Comparison of ENCODE assay signal across 8 cellular contexts in genomic region chr4:121943941-121944340, GRCh38. TPM values are rescaled to one million over a fixed set of nuclear protein-coding genes. Genes with fewer than 3 reads are reported as not detected.
DNase-seq lines count a peak whose midpoint lies in the region; ATAC-seq and TF ChIP-seq lines count a peak whose summit lies in the region.

No MANE protein-coding gene starts in this region.

- peak; percentile 35 for TF ChIP-seq CTCF in osteocyte (IDR thresholded peaks at IDR 0.05)

- intact Hi-C loops in activated CD4-positive, alpha-beta T cell treated with anti-CD3 and anti-CD28 coated beads for 36 hours (cut with DNase I, micrococcal nuclease) = no loop called here

- no peaks in the 10 kb centered on the region for H3K9me3 ChIP-seq in T-helper 17 cell (ENCODE audit: control insufficient read depth, low read length, poor library complexity, severe bottlenecking)

- POLR2A ChIA-PET in activated CD4-positive, alpha-beta T cell treated with anti-CD3 and anti-CD28 coated beads for 36 hours (lab: Charles Lee) = no interaction called here

- H3K36me3 Mint-ChIP-seq in activated CD4-positive, alpha-beta T cell treated with anti-CD3 and anti-CD28 coated beads for 36 hours (ENCODE audit: low read depth) = no peaks in the 10 kb centered on the region
- H3K36me3 Mint-ChIP-seq in activated naive CD4-positive, alpha-beta T cell treated with anti-CD3 and anti-CD28 coated beads, Interleukin-2, amount 10 ng/mL, durations not matched to agents 7 days and 5 days = no peaks in the 10 kb centered on the region
- H3K36me3 Mint-ChIP-seq in osteocyte (ENCODE audit: unreplicated experiment) (no peaks in the 10 kb centered on the region), T-helper 17 cell (ENCODE audit: low read depth) (peaks cover 6% of the 10 kb centered on the region)

- no peak overlapping the region for H3K4me3 Mint-ChIP-seq in activated CD4-positive, alpha-beta T cell treated with anti-CD3 and anti-CD28 coated beads for 36 hours
- H3K4me3 Mint-ChIP-seq in activated naive CD4-positive, alpha-beta T cell treated with anti-CD3 and anti-CD28 coated beads, Interleukin-2, amount 10 ng/mL, durations not matched to agents 7 days and 5 days = no peak overlapping the region
- H3K4me3 Mint-ChIP-seq in osteocyte (ENCODE audit: unreplicated experiment) (no peak overlapping the region), T-helper 17 cell (no peak overlapping the region)

- H3K27me3 Mint-ChIP-seq in activated CD4-positive, alpha-beta T cell treated with anti-CD3 and anti-CD28 coated beads for 36 hours = peaks cover 56% of the 10 kb centered on the region
- H3K27me3 Mint-ChIP-seq in activated naive CD4-positive, alpha-beta T cell treated with anti-CD3 and anti-CD28 coated beads, Interleukin-2, amount 10 ng/mL, durations not matched to agents 7 days and 5 days = peaks cover 45% of the 10 kb centered on the region
- peaks cover 66% of the 10 kb centered on the region for H3K27me3 Mint-ChIP-seq in osteocyte (ENCODE audit: unreplicated experiment)
- H3K27me3 Mint-ChIP-seq in T-helper 17 cell = peaks cover 66% of the 10 kb centered on the region

- CTCF ChIA-PET in activated CD4-positive, alpha-beta T cell treated with anti-CD3 and anti-CD28 coated beads for 36 hours (lab: Charles Lee) = interaction anchor here (0.7 kb wide), 1 partner anchor 14 kb away, joined by 3 read pairs; no protein-coding TSS in a partner anchor
- CTCF ChIA-PET in activated naive CD4-positive, alpha-beta T cell treated with anti-CD3 and anti-CD28 coated beads, Interleukin-2, amount 10 ng/mL, durations not matched to agents 7 days and 5 days (lab: Charles Lee) = interaction anchor here (0.6 to 2.5 kb wide), 4 partner anchors 9 to 634 kb away, joined by 3 to 9 read pairs (median 4); no protein-coding TSS in a partner anchor

- H3K27ac Mint-ChIP-seq in activated CD4-positive, alpha-beta T cell treated with anti-CD3 and anti-CD28 coated beads for 36 hours = no peak overlapping the region
- H3K27ac Mint-ChIP-seq in activated naive CD4-positive, alpha-beta T cell treated with anti-CD3 and anti-CD28 coated beads, Interleukin-2, amount 10 ng/mL, durations not matched to agents 7 days and 5 days = no peak overlapping the region
- H3K27ac Mint-ChIP-seq in osteocyte (ENCODE audit: unreplicated experiment) = no peak overlapping the region
- no peak overlapping the region for H3K27ac Mint-ChIP-seq in T-helper 17 cell

- no peaks in the 10 kb centered on the region for H3K9me3 Mint-ChIP-seq in activated CD4-positive, alpha-beta T cell treated with anti-CD3 and anti-CD28 coated beads for 36 hours (ENCODE audit: low read depth)
- H3K9me3 Mint-ChIP-seq in activated naive CD4-positive, alpha-beta T cell treated with anti-CD3 and anti-CD28 coated beads, Interleukin-2, amount 10 ng/mL, durations not matched to agents 7 days and 5 days = no peaks in the 10 kb centered on the region
- H3K9me3 Mint-ChIP-seq in osteocyte (ENCODE audit: unreplicated experiment) = no peaks in the 10 kb centered on the region

- ATAC-seq in activated CD4-positive, alpha-beta T cell treated with anti-CD3 and anti-CD28 coated beads for 36 hours = peak; percentile 47
- ATAC-seq in HG02938 (IDR thresholded peaks at IDR 0.05; ENCODE audit: unreplicated experiment) = peak; percentile 84
- no peak for ATAC-seq in T-helper 17 cell
- no peak for ATAC-seq in GM18858 (IDR thresholded peaks at IDR 0.05; ENCODE audit: unreplicated experiment)

- peak; percentile 41 for DNase-seq in activated CD4-positive, alpha-beta T cell treated with anti-CD3 and anti-CD28 coated beads for 36 hours
- DNase-seq in activated CD4-positive, alpha-beta T cell treated with anti-CD3 and anti-CD28 coated beads, Interleukin-2, amount 50 U/mL, for 4 hours = no peak
- DNase-seq in activated naive CD4-positive, alpha-beta T cell treated with anti-CD3 and anti-CD28 coated beads, Interleukin-2, amount 10 ng/mL, durations not matched to agents 7 days and 5 days = peak; percentile 34
- DNase-seq in osteocyte (ENCODE audit: extremely low spot score, unreplicated experiment) (no peak), T-helper 17 cell (no peak), HK-2 (ENCODE audit: unreplicated experiment) (no peak)

- H3K4me1 Mint-ChIP-seq in activated CD4-positive, alpha-beta T cell treated with anti-CD3 and anti-CD28 coated beads for 36 hours = peaks cover 1% of the 10 kb centered on the region
- peaks cover 2% of the 10 kb centered on the region for H3K4me1 Mint-ChIP-seq in activated naive CD4-positive, alpha-beta T cell treated with anti-CD3 and anti-CD28 coated beads, Interleukin-2, amount 10 ng/mL, durations not matched to agents 7 days and 5 days
- no peaks in the 10 kb centered on the region for H3K4me1 Mint-ChIP-seq in osteocyte (ENCODE audit: unreplicated experiment)
- peaks cover 4% of the 10 kb centered on the region for H3K4me1 Mint-ChIP-seq in T-helper 17 cell

RNA-seq across cellular contexts. Expression of gene TRPC3, which starts 7.9 kb away (rescaled TPM):
- total RNA-seq in activated CD4-positive, alpha-beta T cell treated with anti-CD3 and anti-CD28 coated beads for 36 hours = 1 to 10 TPM in 1 of 2 experiments, under 1 TPM in 1; 0.95 to 1.1 TPM
- 0.24 and 0.67 TPM in 2 replicates for total RNA-seq in osteocyte
- not detected for total RNA-seq in T-helper 17 cell

Comparison
In these comparisons a context has a peak if more than half of its experiments do, and no peak if none do; other contexts are left out.
1. DNase-seq: peak in activated CD4-positive, alpha-beta T cell treated with anti-CD3 and anti-CD28 coated beads for 36 hours (single experiment) and activated naive CD4-positive, alpha-beta T cell treated with anti-CD3 and anti-CD28 coated beads, Interleukin-2, amount 10 ng/mL, durations not matched to agents 7 days and 5 days (single experiment); none in activated CD4-positive, alpha-beta T cell treated with anti-CD3 and anti-CD28 coated beads, Interleukin-2, amount 50 U/mL, for 4 hours (0 of 2), osteocyte (single experiment), T-helper 17 cell (0 of 3) and HK-2 (single experiment).
2. ATAC-seq: peak in activated CD4-positive, alpha-beta T cell treated with anti-CD3 and anti-CD28 coated beads for 36 hours (single experiment) and HG02938 (single experiment); none in T-helper 17 cell (single experiment) and GM18858 (single experiment).